In genomic region chr18:45285251-45285650, GRCh38 we compare ENCODE assay signal across 9 cellular contexts.
"Had no signal": no experiment of that assay in that cellular context is flagged by ENCODE, and none has a peak within 500 bp of the region (broad histone marks: within the 10 kb centered on the region; RNA-seq: fewer than 3 reads in every experiment).

No MANE protein-coding gene starts in this region.

- H3K4me2 ChIP-seq: GM23338 had no signal

- H3K4me3 ChIP-seq: GM23248, GM23338, HAP-1 had no signal

- H3K9me3 ChIP-seq: HAP-1 had no signal

- DNase-seq: GM23248, GOT3, H7, H9, HCEC 1CT, HFFc6 had no signal

- H3K4me1 ChIP-seq: HAP-1 had no signal

- H2AFZ ChIP-seq: GM23248 had no signal

- H3K27ac ChIP-seq: GM23248 had no signal

- H3K36me3 ChIP-seq: HAP-1 had no signal

- ATAC-seq: GM23338, HCT116 had no signal

- H3K9me3 Mint-ChIP-seq: GM23338, H9, HFFc6 had no signal

- H3K9ac ChIP-seq: GM23248 had no signal

- H3K4me1 Mint-ChIP-seq: GM23338, H9 had no signal

- H3K27ac Mint-ChIP-seq: GM23338, H9, HFFc6 had no signal

- H3K4me3 Mint-ChIP-seq: GM23338, H9, HFFc6 had no signal
